In genomic region chr1:169466259-169467230, GRCh38 we compare ENCODE assay signal across 8 cellular contexts. TPM values are rescaled to one million over a fixed set of nuclear protein-coding genes. Genes with fewer than 3 reads are reported as not detected.
A peak's percentile ranks its signal among the peaks of the same experiment; 100 is the strongest.
DNase-seq lines count a peak whose midpoint lies in the region; ATAC-seq and TF ChIP-seq lines count a peak whose summit lies in the region.

No MANE protein-coding gene starts in this region.

- TF ChIP-seq CTCF in PC-3 (conservative IDR thresholded peaks at IDR 0.05; ENCODE audit: low read depth, low read length) = peak; percentile 70
- TF ChIP-seq CTCF in esophagus squamous epithelium (IDR thresholded peaks at IDR 0.05) = peak in 5 of 6 experiments; percentile 17 to 48 (median 20)
- TF ChIP-seq CTCF in gastrocnemius medialis (IDR thresholded peaks at IDR 0.05 in 4 of 5, conservative IDR thresholded peaks at IDR 0.05 in 1 of 5) = peak in 3 of 5 experiments; percentile 15 to 31 (median 25)

- H3K79me2 ChIP-seq in PC-3 (ENCODE audit: low read length) = no peaks in the 10 kb centered on the region

- CTCF ChIA-PET in PC-3 (lab: Charles Lee) = interaction anchor here (1.5 kb wide), 1 partner anchor 80 kb away, joined by 9 read pairs; no protein-coding TSS in a partner anchor

- peaks cover 16% of the 10 kb centered on the region for H3K4me1 ChIP-seq in PC-3 (ENCODE audit: insufficient read depth, low read length)
- no peaks in the 10 kb centered on the region for H3K4me1 ChIP-seq in esophagus squamous epithelium
- peaks cover 0 to 4% of the 10 kb centered on the region in 2 donors for H3K4me1 ChIP-seq in gastrocnemius medialis

- H3K27ac ChIP-seq in PC-3 (ENCODE audit: low read length) (no peak overlapping the region), esophagus squamous epithelium (no peak overlapping the region), gastrocnemius medialis (no peak overlapping the region)

- POLR2A ChIA-PET in PC-3 (lab: Charles Lee; ENCODE audit: unreplicated experiment) = interaction anchor here (0.7 kb wide), 1 partner anchor 45 kb away, joined by 5 read pairs; no protein-coding TSS in a partner anchor

- H3K36me3 ChIP-seq in PC-3 (ENCODE audit: low read depth, low read length) (no peaks in the 10 kb centered on the region; the same call in 1 of the 2 replicates), esophagus squamous epithelium (peaks cover 0 to 44% (median 0%) of the 10 kb centered on the region in 3 donors), gastrocnemius medialis (peaks cover 5 to 71% of the 10 kb centered on the region in 2 donors)

- H3K4me3 ChIP-seq in PC-3 (ENCODE audit: low read length) = no peak overlapping the region
- H3K4me3 ChIP-seq in esophagus squamous epithelium = no peak overlapping the region
- H3K4me3 ChIP-seq in gastrocnemius medialis = no peak overlapping the region

- H2AFZ ChIP-seq in PC-3 (ENCODE audit: low read length) = no peak overlapping the region

- H3K4me2 ChIP-seq in PC-3 (ENCODE audit: low read length) = no peak overlapping the region

- in situ Hi-C loops in gastrocnemius medialis (cut with MboI; ENCODE audit: low sequenced_read_pairs in 4 of 4) = no loop called here

- TF ChIP-seq POLR2A in esophagus squamous epithelium (IDR thresholded peaks at IDR 0.05) = no peak
- TF ChIP-seq POLR2A in gastrocnemius medialis (IDR thresholded peaks at IDR 0.05) = no peak

- intact Hi-C loops in PC-3 (cut with micrococcal nuclease) = loop anchor here (1.0 kb wide), 2 partner anchors 80 to 243 kb away; no protein-coding TSS in a partner anchor
- intact Hi-C loops in esophagus squamous epithelium (cut with DNase I) = loop anchor here (5.0 kb wide), 1 partner anchor 81 kb away; no protein-coding TSS in a partner anchor
- intact Hi-C loops in gastrocnemius medialis (cut with DNase I; ENCODE audit: low total_unique reads) = loop anchor here (2.0 to 5.0 kb wide), 2 partner anchors 41 to 80 kb away; no protein-coding TSS in a partner anchor

- H3K27me3 ChIP-seq in PC-3 (ENCODE audit: low read length) = no peaks in the 10 kb centered on the region
- H3K27me3 ChIP-seq in esophagus squamous epithelium = no peaks in the 10 kb centered on the region
- no peaks in the 10 kb centered on the region for H3K27me3 ChIP-seq in gastrocnemius medialis

- ATAC-seq in GM18867 (IDR thresholded peaks at IDR 0.05; ENCODE audit: unreplicated experiment) = peak; percentile 47
- peak; percentile 36; the same call in 1 of the 2 replicates for ATAC-seq in PC-3
- no peak for ATAC-seq in gastrocnemius medialis
- no peak for ATAC-seq in HG03196 (IDR thresholded peaks at IDR 0.05; ENCODE audit: unreplicated experiment)

- DNase-seq in CD1c-positive myeloid dendritic cell (ENCODE audit: extremely low spot score) (peak; percentile 32), PC-3 (peak; percentile 75), esophagus squamous epithelium (lab: John Stamatoyannopoulos, UW) (no peak), gastrocnemius medialis (no peak), OCI-M2 (lab: John Stamatoyannopoulos, UW; ENCODE audit: unreplicated experiment) (no peak)
- DNase-seq in activated CD8-positive, alpha-beta memory T cell treated with anti-CD3 and anti-CD28 coated beads, Interleukin-2, amount 50 U/mL, for 4 hours = no peak

- WGBS in esophagus squamous epithelium, 2 donors = 72 to 73% methylated on average over 8 of the region's 8 CpGs

- H4K20me1 ChIP-seq in PC-3 (ENCODE audit: low read length) = no peaks in the 10 kb centered on the region

- no peaks in the 10 kb centered on the region for H3K9me2 ChIP-seq in PC-3 (replicated peaks; ENCODE audit: low read length)

- no peaks in the 10 kb centered on the region for H3K9me3 ChIP-seq in PC-3 (ENCODE audit: low read length)
- H3K9me3 ChIP-seq in esophagus squamous epithelium = no peaks in the 10 kb centered on the region
- no peaks in the 10 kb centered on the region for H3K9me3 ChIP-seq in gastrocnemius medialis

- no TSS peak for BruUV-seq in PC-3 (replicated peaks; lab: Mats Ljungman, UMichigan)

- H3K9ac ChIP-seq in PC-3 (ENCODE audit: low read length) = no peak overlapping the region

- H3F3A ChIP-seq in PC-3 (ENCODE audit: low read length, unreplicated experiment) = no peaks in the 10 kb centered on the region

RNA-seq across cellular contexts. Expression of gene SLC19A2, which starts 19.2 kb away (rescaled TPM):
- total RNA-seq in PC-3 (2014; rRNA removed) (8.6 and 11.0 TPM in 2 replicates), esophagus squamous epithelium (10 to 100 TPM in 2 of 4 donors, 1 to 10 TPM in 2; 7.0 to 21.4 (median 11.8) TPM), gastrocnemius medialis (100 to 1,000 TPM in 2 of 4 donors, 10 to 100 TPM in 2; 93.3 to 176 (median 99.8) TPM)

RNA-seq across cellular contexts. Expression of gene CCDC181, which starts 39.3 kb away (rescaled TPM):
- 0.07 TPM in 1 of 2 replicates, not detected in the other for total RNA-seq in PC-3 (2014; rRNA removed)
- total RNA-seq in esophagus squamous epithelium = under 1 TPM in 1 of 4 donors, not detected in 3; 0.38 TPM
- 1 to 10 TPM in 1 of 4 donors, under 1 TPM in 1, not detected in 2; 0.80 to 1.2 TPM for total RNA-seq in gastrocnemius medialis

Comparison
In these comparisons a context has a peak if more than half of its experiments do, and no peak if none do; other contexts are left out.
1. DNase-seq: peak in CD1c-positive myeloid dendritic cell (single experiment) and PC-3 (single experiment); none in esophagus squamous epithelium (single experiment), gastrocnemius medialis (0 of 2), OCI-M2 (single experiment) and activated CD8-positive, alpha-beta memory T cell treated with anti-CD3 and anti-CD28 coated beads, Interleukin-2, amount 50 U/mL, for 4 hours (single experiment).
2. ATAC-seq: peak in GM18867 (single experiment) and PC-3 (single experiment); none in gastrocnemius medialis (0 of 2) and HG03196 (single experiment).
3. CTCF ChIP-seq: peak in every context shown above with its lines; median percentile 70 in PC-3; 25 in gastrocnemius medialis; 20 in esophagus squamous epithelium.